ENCODE assay signal across 8 cellular contexts in the genomic region with DNA sequence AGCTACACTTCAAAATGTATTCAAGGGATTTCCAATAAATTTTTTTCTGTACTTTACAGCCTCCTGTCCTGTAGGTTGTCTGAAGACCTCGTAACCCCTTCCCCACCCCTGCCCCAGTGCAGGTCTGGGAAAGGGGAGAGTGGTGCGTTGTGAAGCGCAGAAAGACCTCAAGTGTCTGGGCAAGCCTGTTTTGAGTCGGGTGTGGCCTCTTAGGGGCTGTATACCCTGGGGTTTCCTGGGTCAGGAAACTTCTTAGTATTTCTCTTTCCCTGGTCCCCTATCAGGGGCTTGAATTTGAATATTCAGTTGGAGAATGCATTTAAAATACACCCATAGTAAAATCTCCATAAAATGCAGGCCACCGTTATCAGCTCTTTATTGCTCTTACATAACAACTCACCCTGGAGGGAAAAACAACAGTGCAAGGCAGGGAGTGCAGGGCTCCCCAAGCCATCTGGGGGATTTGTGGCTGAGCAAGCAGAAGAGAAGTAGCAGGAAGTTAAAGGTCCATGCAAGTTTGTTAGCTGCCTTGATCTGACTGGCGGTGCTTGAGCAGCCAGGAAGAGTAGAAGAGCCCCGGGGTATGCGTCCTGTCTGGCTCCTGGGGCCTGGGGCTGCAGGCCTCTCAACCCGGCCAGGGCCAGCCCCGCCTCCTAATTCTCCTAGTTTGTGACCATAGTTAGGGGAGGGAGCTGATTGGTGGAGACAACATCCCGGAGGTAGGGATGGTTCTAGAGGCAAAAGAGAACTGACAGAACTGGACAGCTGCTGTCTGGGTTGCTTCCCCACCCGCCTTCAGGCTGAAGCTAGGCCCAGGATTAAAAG. TPM values are rescaled to one million over a fixed set of nuclear protein-coding genes. Genes with fewer than 3 reads are reported as not detected.
A peak's percentile ranks its signal among the peaks of the same experiment; 100 is the strongest.
DNase-seq lines count a peak whose midpoint lies in the region; TF ChIP-seq lines count a peak whose summit lies in the region.

No MANE protein-coding gene starts in this region.

- H3K9me3 ChIP-seq in BLaER1 treated with 17β-estradiol and CSF1 and Interleukin-3, amounts not matched to agents 10 nM and 100 nM (replicated peaks in 1 of 11) = no peaks in the 10 kb centered on the region
- H3K9me3 ChIP-seq in OCI-LY1 (ENCODE audit: low read length) (no peaks in the 10 kb centered on the region), colonic mucosa (no peaks in the 10 kb centered on the region), mucosa of rectum (ENCODE audit: control insufficient read depth in 2 of 2, low read length in 2 of 2) (no peaks in the 10 kb centered on the region)

- H3K9ac ChIP-seq in BLaER1 treated with 17β-estradiol and CSF1 and Interleukin-3, amounts not matched to agents 10 nM and 100 nM = peak overlapping the region; percentile 69 to 98 (median 93)
- no peak overlapping the region; the same call in 1 of the 2 replicates for H3K9ac ChIP-seq in OCI-LY1 (ENCODE audit: low read length)
- peak overlapping the region in 1 of 2 donors; percentile 68 for H3K9ac ChIP-seq in colonic mucosa (ENCODE audit: low read depth in 2 of 2, low read length in 2 of 2)
- H3K9ac ChIP-seq in mucosa of rectum (ENCODE audit: low read depth in 1 of 2, low read length in 2 of 2) = peak overlapping the region; percentile 8 to 36

- no peaks in the 10 kb centered on the region for H3K79me2 ChIP-seq in OCI-LY1 (ENCODE audit: insufficient read depth, low read length)

- peak overlapping the region in 7 of 10 experiments; percentile 2 to 77 (median 62); a peak in 8 of 20 replicates for H3K4me3 ChIP-seq in BLaER1 treated with 17β-estradiol and CSF1 and Interleukin-3, amounts not matched to agents 10 nM and 100 nM
- H3K4me3 ChIP-seq in OCI-LY1 (ENCODE audit: low read depth, low read length, poor library complexity, severe bottlenecking) (no peak overlapping the region), colonic mucosa (no peak overlapping the region), mucosa of rectum (ENCODE audit: low read length in 2 of 2) (peak overlapping the region; percentile 11 to 37)

- H3K36me3 ChIP-seq in BLaER1 treated with 17β-estradiol and CSF1 and Interleukin-3, amounts not matched to agents 10 nM and 100 nM = peaks cover 29 to 63% (median 36%) of the 10 kb centered on the region in 11 experiments
- peaks cover 46% of the 10 kb centered on the region for H3K36me3 ChIP-seq in OCI-LY1 (ENCODE audit: insufficient read depth, low read length)
- H3K36me3 ChIP-seq in colonic mucosa = peaks cover 7% of the 10 kb centered on the region
- H3K36me3 ChIP-seq in mucosa of rectum (ENCODE audit: control insufficient read depth in 2 of 2, insufficient read depth in 2 of 2, low read length in 2 of 2) = peaks cover 54% of the 10 kb centered on the region in 2 donors

- peak overlapping the region; percentile 92 to 100 (median 99) for H3K27ac ChIP-seq in BLaER1 treated with 17β-estradiol and CSF1 and Interleukin-3, amounts not matched to agents 10 nM and 100 nM
- peak overlapping the region; percentile 56 for H3K27ac ChIP-seq in OCI-LY1 (ENCODE audit: low read depth, low read length, poor library complexity, severe bottlenecking)
- peak overlapping the region; percentile 81 for H3K27ac ChIP-seq in colonic mucosa
- H3K27ac ChIP-seq in mucosa of rectum (ENCODE audit: low read depth in 2 of 2, low read length in 2 of 2) = peak overlapping the region; percentile 78 to 83

- H3K27me3 ChIP-seq in BLaER1 treated with 17β-estradiol and CSF1 and Interleukin-3, amounts not matched to agents 10 nM and 100 nM = no peaks in the 10 kb centered on the region; a peak in 1 of 22 replicates
- H3K27me3 ChIP-seq in OCI-LY1 (ENCODE audit: insufficient read depth, low read length) (no peaks in the 10 kb centered on the region), colonic mucosa (no peaks in the 10 kb centered on the region), mucosa of rectum (ENCODE audit: control insufficient read depth in 2 of 2, insufficient read depth in 2 of 2, low read length in 2 of 2) (no peaks in the 10 kb centered on the region)

- no peaks in the 10 kb centered on the region for H4K20me1 ChIP-seq in BLaER1 treated with 17β-estradiol and CSF1 and Interleukin-3, amounts not matched to agents 10 nM and 100 nM
- H4K20me1 ChIP-seq in OCI-LY1 (ENCODE audit: insufficient read depth, low read length) = no peaks in the 10 kb centered on the region

- peak overlapping the region; percentile 80 to 98 (median 91) for H3K4me2 ChIP-seq in BLaER1 treated with 17β-estradiol and CSF1 and Interleukin-3, amounts not matched to agents 10 nM and 100 nM
- peak overlapping the region; percentile 3; the same call in 1 of the 2 replicates for H3K4me2 ChIP-seq in OCI-LY1 (ENCODE audit: low read length)

- DNase-seq in colonic mucosa = peak; percentile 61
- no peak for DNase-seq in cortex of kidney (lab: John Stamatoyannopoulos, UW)
- no peak for DNase-seq in NCI-H2227 (lab: John Stamatoyannopoulos, UW; ENCODE audit: unreplicated experiment)
- DNase-seq in DMS153 treated with DMSO at 0.1 percent for 48 hours (lab: John Stamatoyannopoulos, UW; ENCODE audit: unreplicated experiment) = no peak
- no peak for DNase-seq in GOT3 (lab: John Stamatoyannopoulos, UW)

- no peak overlapping the region for H2AFZ ChIP-seq in OCI-LY1 (ENCODE audit: low read length)

- peaks cover 85 to 97% (median 92%) of the 10 kb centered on the region in 10 experiments for H3K4me1 ChIP-seq in BLaER1 treated with 17β-estradiol and CSF1 and Interleukin-3, amounts not matched to agents 10 nM and 100 nM
- H3K4me1 ChIP-seq in OCI-LY1 (ENCODE audit: insufficient read depth, low read length, severe bottlenecking) = peaks cover 31% of the 10 kb centered on the region
- peaks cover 22% of the 10 kb centered on the region for H3K4me1 ChIP-seq in colonic mucosa
- peaks cover 25 to 28% of the 10 kb centered on the region in 2 donors for H3K4me1 ChIP-seq in mucosa of rectum (ENCODE audit: control insufficient read depth in 2 of 2, insufficient read depth in 2 of 2, low read length in 2 of 2)

- H3K9me2 ChIP-seq in OCI-LY1 (ENCODE audit: low read depth, low read length) = no peaks in the 10 kb centered on the region

- no peaks in the 10 kb centered on the region for H3F3A ChIP-seq in OCI-LY1 (ENCODE audit: insufficient read depth, low read length)

- intact Hi-C loops in colonic mucosa (cut with DNase I) = no loop called here

- TF ChIP-seq CTCF in OCI-LY1 (IDR thresholded peaks at IDR 0.05; ENCODE audit: low read length) (no peak), colonic mucosa (IDR thresholded peaks at IDR 0.05) (no peak)

RNA-seq across cellular contexts. Expression of a gene that starts 25.7 kb away (rescaled TPM):
- 10 to 100 TPM; 68.3 to 81.7 TPM for total RNA-seq in colonic mucosa

RNA-seq across cellular contexts. Expression of a gene that starts 26.2 kb away (rescaled TPM):
- 10 to 100 TPM; 11.7 to 15.5 TPM for total RNA-seq in colonic mucosa

RNA-seq across cellular contexts. Expression of a gene that starts 44.3 kb away (rescaled TPM):
- 1 to 10 TPM in 1 of 2 donors, not detected in 1; 1.2 TPM for total RNA-seq in colonic mucosa

RNA-seq across cellular contexts. Expression of a gene that starts 57.3 kb away (rescaled TPM):
- total RNA-seq in colonic mucosa = 10 to 100 TPM; 58.3 to 61.3 TPM

RNA-seq across cellular contexts. Expression of a gene that starts 57.6 kb away (rescaled TPM):
- total RNA-seq in colonic mucosa = 1 to 10 TPM; 4.5 to 5.0 TPM

Comparison
In these comparisons a context has a peak if more than half of its experiments do, and no peak if none do; other contexts are left out.
1. H3K4me3 ChIP-seq: peak in BLaER1 treated with 17β-estradiol and CSF1 and Interleukin-3, amounts not matched to agents 10 nM and 100 nM (7 of 10) and mucosa of rectum (2 of 2); none in OCI-LY1 (single experiment) and colonic mucosa (single experiment).
2. Peak in every context shown above with its lines, with median percentiles within 50 percentile points of each other: H3K27ac ChIP-seq.